21 cellular contexts compared by ENCODE assay signal in genomic region chr15:24318981-24319380, GRCh38.
A peak's percentile ranks its signal among the peaks of the same experiment; 100 is the strongest.
DNase-seq lines count a peak whose midpoint lies in the region; FAIRE-seq and TF ChIP-seq lines count a peak whose summit lies in the region.
"Had no signal": no experiment of that assay in that cellular context is flagged by ENCODE, and none has a peak within 500 bp of the region (broad histone marks: within the 10 kb centered on the region; RNA-seq: fewer than 3 reads in every experiment).

No MANE protein-coding gene starts in this region.

- no peak for TF ChIP-seq CTCF in MCF 10A (IDR thresholded peaks at IDR 0.05; ENCODE audit: unreplicated experiment)
- no peak for TF ChIP-seq CTCF in breast epithelium (IDR thresholded peaks at IDR 0.05)
- TF ChIP-seq CTCF in bronchial epithelial cell (IDR thresholded peaks at IDR 0.05; ENCODE audit: insufficient read depth, low read length, severe bottlenecking), result no peak
- no peak for TF ChIP-seq CTCF in lower leg skin (IDR thresholded peaks at IDR 0.05)

- intact Hi-C loops in MCF 10A (cut with micrococcal nuclease) (no loop called here), breast epithelium (cut with DNase I; ENCODE audit: low total_unique reads) (no loop called here), lower leg skin (cut with DNase I; ENCODE audit: low total_unique reads) (no loop called here)

- H3K27me3 Mint-ChIP-seq in MCF 10A (ENCODE audit: insufficient read depth, unreplicated experiment), result no peaks in the 10 kb centered on the region

- H3K4me1 ChIP-seq in breast epithelium (no peaks in the 10 kb centered on the region), SJCRH30 (no peaks in the 10 kb centered on the region)

- H3K27ac Mint-ChIP-seq in MCF 10A (ENCODE audit: low read depth, unreplicated experiment), result peak overlapping the region; percentile 66

- no peaks in the 10 kb centered on the region for H3K9me3 Mint-ChIP-seq in MCF 10A (ENCODE audit: unreplicated experiment)

- no peaks in the 10 kb centered on the region for H3K36me3 Mint-ChIP-seq in MCF 10A (ENCODE audit: insufficient read depth, unreplicated experiment)

- CTCF ChIA-PET in MCF 10A (lab: Yijun Ruan, JAX), result no interaction called here

- no peaks in the 10 kb centered on the region for H3K27me3 ChIP-seq in breast epithelium
- H3K27me3 ChIP-seq in bronchial epithelial cell (ENCODE audit: control insufficient read depth, insufficient read depth, low read length), result no peaks in the 10 kb centered on the region
- no peaks in the 10 kb centered on the region for H3K27me3 ChIP-seq in SJCRH30

- H3K4me3 ChIP-seq in breast epithelium (no peak overlapping the region), bronchial epithelial cell (ENCODE audit: low read depth, low read length) (no peak overlapping the region), SJCRH30 (no peak overlapping the region), lower leg skin (ENCODE audit: low read depth, poor library complexity, severe bottlenecking) (no peak overlapping the region)

- no peak overlapping the region for H3K4me3 Mint-ChIP-seq in MCF 10A (ENCODE audit: unreplicated experiment)

- H3K36me3 ChIP-seq in breast epithelium (no peaks in the 10 kb centered on the region), bronchial epithelial cell (ENCODE audit: control insufficient read depth, insufficient read depth, low read length) (no peaks in the 10 kb centered on the region), SJCRH30 (no peaks in the 10 kb centered on the region)

- H3K27ac ChIP-seq in breast epithelium, result no peak overlapping the region
- H3K27ac ChIP-seq in SJCRH30, result no peak overlapping the region
- H3K27ac ChIP-seq: HL-60 had no signal

- TF ChIP-seq POLR2A in breast epithelium (IDR thresholded peaks at IDR 0.05), result no peak
- TF ChIP-seq POLR2A in lower leg skin (IDR thresholded peaks at IDR 0.05), result no peak

- peaks cover 16% of the 10 kb centered on the region for H3K4me1 Mint-ChIP-seq in MCF 10A (ENCODE audit: insufficient read depth, unreplicated experiment)

- DNase-seq in MCF 10A (ENCODE audit: unreplicated experiment) (no peak), breast epithelium (ENCODE audit: low spot score in 2 of 2) (no peak), bronchial epithelial cell (ENCODE audit: low read depth) (peak; percentile 78), kidney tubule cell (ENCODE audit: low spot score) (peak; percentile 7), SJCRH30 (no peak), HT-29 (ENCODE audit: low spot score) (no peak), lower leg skin (ENCODE audit: low spot score in 2 of 2) (no peak)
- DNase-seq: 8988T, Calu3, DMS79 treated with DMSO at 0.1 percent for 48 hours, KBM-7, MM.1S, NCI-H1694, NCI-H2029 treated with DMSO at 0.1 percent for 48 hours, NCI-H446 treated with DMSO at 0.1 percent for 48 hours, NCI-H526, OCI-M1 had no signal

- no peak for FAIRE-seq in bronchial epithelial cell (lab: Jason Lieb, UNC)
- FAIRE-seq: GM12892, H54, RCC 7860 had no signal

- POLR2A ChIA-PET in MCF 10A (lab: Yijun Ruan, JAX), result no interaction called here

- H3K9me3 ChIP-seq in breast epithelium (no peaks in the 10 kb centered on the region), SJCRH30 (replicated peaks) (no peaks in the 10 kb centered on the region)

- BruUV-seq in MCF 10A (replicated peaks; lab: Mats Ljungman, UMichigan), result no TSS peak

Comparison
In these comparisons a context has a peak if more than half of its experiments do, and no peak if none do; other contexts are left out.
1. DNase-seq: peak in bronchial epithelial cell (single experiment) and kidney tubule cell (single experiment); none in MCF 10A (single experiment), breast epithelium (0 of 2), SJCRH30 (0 of 2), HT-29 (single experiment) and lower leg skin (0 of 2).